9 cellular contexts compared by ENCODE assay signal in genomic region chr11:75100314-75100713, GRCh38. TPM values are rescaled to one million over a fixed set of nuclear protein-coding genes. Genes with fewer than 3 reads are reported as not detected.
DNase-seq lines count a peak whose midpoint lies in the region; ATAC-seq, FAIRE-seq and TF ChIP-seq lines count a peak whose summit lies in the region.
"Had no signal": no experiment of that assay in that cellular context is flagged by ENCODE, and none has a peak within 500 bp of the region (broad histone marks: within the 10 kb centered on the region; RNA-seq: fewer than 3 reads in every experiment).

No MANE protein-coding gene starts in this region.

- no peak for FAIRE-seq in astrocyte (lab: Jason Lieb, UNC)

- no peaks in the 10 kb centered on the region for H3K27me3 Mint-ChIP-seq in astrocyte (ENCODE audit: low read depth, unreplicated experiment)

- 40 to 54% (median 47%) methylated on average over 3 of the region's 3 CpGs for WGBS in heart left ventricle, 4 donors

- no peak overlapping the region for H2AFZ ChIP-seq in astrocyte (ENCODE audit: low read depth, low read length)

- H3K27me3 ChIP-seq in astrocyte (ENCODE audit: insufficient read depth, low read length) = peaks cover 17% of the 10 kb centered on the region
- peaks cover 0 to 19% (median 0%) of the 10 kb centered on the region in 9 donors for H3K27me3 ChIP-seq in heart left ventricle

- H3K9me3 Mint-ChIP-seq in astrocyte (ENCODE audit: unreplicated experiment) = no peaks in the 10 kb centered on the region

- H3K27ac ChIP-seq in astrocyte (ENCODE audit: low read depth, low read length) (no peak overlapping the region), heart left ventricle (no peak overlapping the region)

- no peak overlapping the region for H3K4me3 Mint-ChIP-seq in astrocyte (ENCODE audit: unreplicated experiment)

- H4K20me1 ChIP-seq in astrocyte (ENCODE audit: insufficient read depth, low read length) = no peaks in the 10 kb centered on the region

- intact Hi-C loops in heart left ventricle (cut with DNase I) = no loop called here

- no peaks in the 10 kb centered on the region for H3K79me2 ChIP-seq in astrocyte (ENCODE audit: insufficient read depth, low read length)

- H3K4me1 ChIP-seq in astrocyte (ENCODE audit: insufficient read depth, low read length) = peaks cover 6% of the 10 kb centered on the region
- no peaks in the 10 kb centered on the region for H3K4me1 ChIP-seq in heart left ventricle

- H3K36me3 ChIP-seq in astrocyte (ENCODE audit: insufficient read depth, low read length) = no peaks in the 10 kb centered on the region
- no peaks in the 10 kb centered on the region for H3K36me3 ChIP-seq in heart left ventricle

- H3K4me2 ChIP-seq in astrocyte (ENCODE audit: low read length) = no peak overlapping the region

- DNase-seq in GDM1 (lab: John Stamatoyannopoulos, UW) (peak; percentile 0), astrocyte (ENCODE audit: low read depth) (peak; percentile 24), NCI-H1417 treated with DMSO at 0.1 percent for 48 hours (lab: John Stamatoyannopoulos, UW) (no peak), heart left ventricle (no peak)
- DNase-seq in stimulated activated CD8-positive, alpha-beta memory T cell treated with anti-CD3 and anti-CD28 coated beads, Interleukin-4, amount 100 ng/mL, for 48 hours = peak; percentile 53

- no peak overlapping the region for H3K9ac ChIP-seq in astrocyte (ENCODE audit: low read length)

- H3K4me1 Mint-ChIP-seq in astrocyte (ENCODE audit: low read depth, unreplicated experiment) = peaks cover 25% of the 10 kb centered on the region

- no peak for TF ChIP-seq POLR2A in heart left ventricle (IDR thresholded peaks at IDR 0.05)

- H3K4me3 ChIP-seq in astrocyte (ENCODE audit: insufficient read depth, low read depth, low read length) = no peak overlapping the region
- H3K4me3 ChIP-seq in heart left ventricle = no peak overlapping the region

- ATAC-seq in GM19468 (IDR thresholded peaks at IDR 0.05; ENCODE audit: extremely low read depth, unreplicated experiment) (peak; percentile 89), HG03469 (IDR thresholded peaks at IDR 0.05; ENCODE audit: unreplicated experiment) (peak; percentile 75), heart left ventricle (no peak), HG03025 (IDR thresholded peaks at IDR 0.05; ENCODE audit: low FRiP score, unreplicated experiment) (no peak)

- H3K36me3 Mint-ChIP-seq in astrocyte (ENCODE audit: low read depth, unreplicated experiment) = peaks cover 1% of the 10 kb centered on the region

- H3K9me3 ChIP-seq in astrocyte (ENCODE audit: insufficient read depth, low read depth, low read length) = no peaks in the 10 kb centered on the region
- peaks cover 0 to 4% (median 0%) of the 10 kb centered on the region in 12 donors for H3K9me3 ChIP-seq in heart left ventricle

- no peak overlapping the region for H3K27ac Mint-ChIP-seq in astrocyte (ENCODE audit: unreplicated experiment)

- no peak for TF ChIP-seq CTCF in astrocyte (IDR thresholded peaks at IDR 0.05; ENCODE audit: insufficient read depth, low read depth, low read length)
- no peak for TF ChIP-seq CTCF in heart left ventricle (IDR thresholded peaks at IDR 0.05)

RNA-seq across cellular contexts. Expression of gene OR2AT4, which starts 3.6 kb away (rescaled TPM):
- total RNA-seq in astrocyte (not detected in 2 replicates), heart left ventricle (not detected)
- polyA plus RNA-seq in heart left ventricle = not detected
- total RNA-seq: fibroblast of lung had no signal
- polyA plus RNA-seq: fibroblast of lung had no signal

RNA-seq across cellular contexts. Expression of gene SLCO2B1, which starts 50.6 kb away (rescaled TPM):
- 2.6 and 5.0 TPM in 2 replicates for total RNA-seq in astrocyte
- 100 to 1,000 TPM in 1 of 9 donors, 10 to 100 TPM in 7, 1 to 10 TPM in 1; 8.1 to 167 (median 18.6) TPM for total RNA-seq in heart left ventricle
- 1 to 10 TPM; 4.7 to 9.8 TPM for polyA plus RNA-seq in heart left ventricle
- total RNA-seq: fibroblast of lung had no signal
- polyA plus RNA-seq: fibroblast of lung had no signal

Comparison
In these comparisons a context has a peak if more than half of its experiments do, and no peak if none do; other contexts are left out.
1. DNase-seq: peak in GDM1 (single experiment), astrocyte (single experiment) and stimulated activated CD8-positive, alpha-beta memory T cell treated with anti-CD3 and anti-CD28 coated beads, Interleukin-4, amount 100 ng/mL, for 48 hours (single experiment); none in NCI-H1417 treated with DMSO at 0.1 percent for 48 hours (single experiment) and heart left ventricle (0 of 5).
2. ATAC-seq: peak in GM19468 (single experiment) and HG03469 (single experiment); none in heart left ventricle (0 of 4) and HG03025 (single experiment).